20 cellular contexts compared by ENCODE assay signal in the genomic region with DNA sequence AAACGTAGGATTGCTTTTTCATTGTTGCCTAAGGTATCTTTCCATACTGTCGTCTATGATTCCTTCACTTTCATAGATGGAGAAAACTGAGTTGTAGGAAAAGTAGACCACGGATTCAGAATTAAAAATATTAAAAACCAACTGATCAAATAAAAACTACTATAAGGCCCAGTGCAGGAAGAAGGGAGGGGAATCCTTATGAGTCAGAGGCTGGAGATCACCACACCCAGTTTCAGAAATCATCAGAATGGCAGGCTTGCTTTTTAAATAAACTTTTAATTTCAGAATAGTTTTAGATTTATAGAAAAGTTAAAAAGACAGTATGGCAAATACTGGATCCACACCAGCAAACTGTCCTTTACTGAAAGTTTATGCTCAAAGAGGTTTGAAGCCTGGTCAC. TPM values are rescaled to one million over a fixed set of nuclear protein-coding genes. Genes with fewer than 3 reads are reported as not detected.
DNase-seq lines count a peak whose midpoint lies in the region; ATAC-seq, FAIRE-seq and TF ChIP-seq lines count a peak whose summit lies in the region.
"Had no signal": no experiment of that assay in that cellular context is flagged by ENCODE, and none has a peak within 500 bp of the region (broad histone marks: within the 10 kb centered on the region; RNA-seq: fewer than 3 reads in every experiment).

No MANE protein-coding gene starts in this region.

- H3K4me1 ChIP-seq in GM12878 (ENCODE audit: control insufficient read depth, insufficient read depth, low read length), result 0 out of 2 replicates have a peak, but pooled peaks cover 3% of the 10 kb centered on the region
- H3K4me1 ChIP-seq: tibial artery had no signal

- H3K4me1 Mint-ChIP-seq in activated CD4-positive, alpha-beta T cell treated with anti-CD3 and anti-CD28 coated beads for 36 hours, result peaks cover 8% of the 10 kb centered on the region
- H3K4me1 Mint-ChIP-seq: T-helper 17 cell had no signal

- no peak for TF ChIP-seq CTCF in GM12878 (IDR thresholded peaks at IDR 0.05 in 2 of 3, conservative IDR thresholded peaks at IDR 0.05 in 1 of 3; ENCODE audit: control insufficient read depth in 2 of 3, extremely low read depth in 1 of 3, insufficient read depth in 1 of 3, low read depth in 3 of 3, low read length in 3 of 3)

- CTCF ChIA-PET in GM12878 (lab: Yijun Ruan, JAX), result no interaction called here
- CTCF ChIA-PET in activated CD4-positive, alpha-beta T cell treated with anti-CD3 and anti-CD28 coated beads for 36 hours (lab: Charles Lee), result no interaction called here

- FAIRE-seq in GM12878 (lab: Jason Lieb, UNC), result no peak

- in situ Hi-C loops in GM12878 (cut with MboI), result no loop called here

- H3K4me2 ChIP-seq in GM12878 (ENCODE audit: control insufficient read depth, insufficient read depth), result no peak overlapping the region

- H3K9me3 Mint-ChIP-seq in activated CD4-positive, alpha-beta T cell treated with anti-CD3 and anti-CD28 coated beads for 36 hours (ENCODE audit: low read depth), result no peaks in the 10 kb centered on the region
- H3K9me3 Mint-ChIP-seq: activated CD4-positive, alpha-beta T cell treated with anti-CD3 and anti-CD28 coated beads, Interleukin-2, amount 10 ng/mL, durations not matched to agents 24 days and 14 days; activated naive CD4-positive, alpha-beta T cell treated with anti-CD3 and anti-CD28 coated beads, Interleukin-2, amount 50 U/mL, for 72 hours; stimulated activated naive CD8-positive, alpha-beta T cell treated with anti-CD3 and anti-CD28 coated beads, Interleukin-15, Interleukin-2, amounts not matched to agents 100 ng/mL and 50 ng/mL, for 24 hours had no signal

- H3K4me3 Mint-ChIP-seq in activated CD4-positive, alpha-beta T cell treated with anti-CD3 and anti-CD28 coated beads for 36 hours, result no peak overlapping the region
- H3K4me3 Mint-ChIP-seq: stimulated activated naive CD8-positive, alpha-beta T cell treated with anti-CD3 and anti-CD28 coated beads, Interleukin-15, Interleukin-2, amounts not matched to agents 100 ng/mL and 50 ng/mL, for 24 hours; T-helper 17 cell had no signal

- H3K36me3 ChIP-seq in GM12878 (ENCODE audit: control insufficient read depth in 2 of 2, insufficient read depth in 2 of 2, low read length in 1 of 2), result no peaks in the 10 kb centered on the region
- H3K36me3 ChIP-seq: HAP-1, SJCRH30, tibial artery had no signal

- no peak for TF ChIP-seq POLR2A in GM12878 (IDR thresholded peaks at IDR 0.05; ENCODE audit: low read depth, low read length)

- H3K9ac ChIP-seq in GM12878 (ENCODE audit: control insufficient read depth, insufficient read depth, low read length), result no peak overlapping the region

- intact Hi-C loops in GM12878 (cut with micrococcal nuclease; ENCODE audit: unreplicated experiment), result no loop called here
- intact Hi-C loops in activated CD4-positive, alpha-beta T cell treated with anti-CD3 and anti-CD28 coated beads for 36 hours (cut with DNase I, micrococcal nuclease), result no loop called here

- ATAC-seq in GM12878 (peak; percentile 33; the same call in 1 of the 3 replicates), GM21723 (IDR thresholded peaks at IDR 0.05; ENCODE audit: unreplicated experiment) (no peak)
- no peak for ATAC-seq in activated CD4-positive, alpha-beta T cell treated with anti-CD3 and anti-CD28 coated beads for 36 hours
- ATAC-seq: T-helper 17 cell had no signal

- H3K27ac ChIP-seq in GM12878 (ENCODE audit: control insufficient read depth, insufficient read depth), result no peak overlapping the region
- H3K27ac ChIP-seq: SJCRH30, tibial artery had no signal

- no peak for TF ChIP-seq EP300 in GM12878 (IDR thresholded peaks at IDR 0.05; ENCODE audit: borderline replicate concordance in 1 of 2, control insufficient read depth in 1 of 2, low read depth in 2 of 2, low read length in 2 of 2)

- no peak for TF ChIP-seq RAD21 in GM12878 (IDR thresholded peaks at IDR 0.05; ENCODE audit: insufficient read depth, low read depth, low read length)

- SMC1A ChIA-PET in GM12878 (lab: Charles Lee; ENCODE audit: uncharacterized antibody, unreplicated experiment), result no interaction called here

- RAD21 ChIA-PET in GM12878 (lab: Charles Lee; ENCODE audit: unreplicated experiment), result no interaction called here

- H4K20me1 ChIP-seq in GM12878 (ENCODE audit: control insufficient read depth, insufficient read depth), result no peaks in the 10 kb centered on the region

- H3K27ac Mint-ChIP-seq in activated CD4-positive, alpha-beta T cell treated with anti-CD3 and anti-CD28 coated beads for 36 hours, result no peak overlapping the region
- H3K27ac Mint-ChIP-seq: activated naive CD4-positive, alpha-beta T cell treated with anti-CD3 and anti-CD28 coated beads, Interleukin-2, amount 50 U/mL, for 72 hours; stimulated activated naive CD8-positive, alpha-beta T cell treated with anti-CD3 and anti-CD28 coated beads, Interleukin-15, Interleukin-2, amounts not matched to agents 100 ng/mL and 50 ng/mL, for 24 hours; T-helper 17 cell had no signal

- peaks cover 16% of the 10 kb centered on the region for H3K27me3 Mint-ChIP-seq in activated CD4-positive, alpha-beta T cell treated with anti-CD3 and anti-CD28 coated beads for 36 hours

- POLR2A ChIA-PET in GM12878 (lab: Charles Lee), result no interaction called here
- POLR2A ChIA-PET in activated CD4-positive, alpha-beta T cell treated with anti-CD3 and anti-CD28 coated beads for 36 hours (lab: Charles Lee), result no interaction called here

- 75% methylated on average over 3 of the region's 3 CpGs for WGBS in GM12878 (ENCODE audit: insufficient coverage, insufficient replicate concordance, low lambda C conversion rate, missing lambda C conversion rate)

- H3K9me3 ChIP-seq in GM12878 (replicated peaks; ENCODE audit: control insufficient read depth, insufficient read depth, low read length), result no peaks in the 10 kb centered on the region
- H3K9me3 ChIP-seq: HAP-1, SJCRH30, tibial artery had no signal

- BruUV-seq in GM12878 (replicated peaks; lab: Mats Ljungman, UMichigan), result no TSS peak

- H3K36me3 Mint-ChIP-seq in activated CD4-positive, alpha-beta T cell treated with anti-CD3 and anti-CD28 coated beads for 36 hours (ENCODE audit: low read depth), result no peaks in the 10 kb centered on the region
- H3K36me3 Mint-ChIP-seq: activated naive CD4-positive, alpha-beta T cell treated with anti-CD3 and anti-CD28 coated beads, Interleukin-2, amount 50 U/mL, for 72 hours had no signal

- peak; percentile 43 for DNase-seq in EL
- peak; percentile 38 for DNase-seq in HT1080 (ENCODE audit: low read depth)
- DNase-seq in GM12878 (ENCODE audit: low read depth, low spot score), result no peak
- peak; percentile 39 for DNase-seq in iris pigment epithelial cell (ENCODE audit: low read depth)
- DNase-seq in activated CD4-positive, alpha-beta T cell treated with anti-CD3 and anti-CD28 coated beads for 36 hours, result no peak
- DNase-seq in GOT3 (lab: John Stamatoyannopoulos, UW), result no peak
- DNase-seq: activated CD4-positive, alpha-beta T cell treated with anti-CD3 and anti-CD28 coated beads, Interleukin-2, amount 10 ng/mL, durations not matched to agents 24 days and 14 days; DMS79 treated with DMSO at 0.1 percent for 48 hours; effector CD4-positive, alpha-beta T cell; KG1; NCI-H187; OCI-M1; SJCRH30; stimulated activated CD4-positive, alpha-beta T cell treated with anti-CD3 and anti-CD28 coated beads, Interleukin-4, amount 100 ng/mL, for 24 hours; T-helper 17 cell; tibial artery had no signal

- no peak overlapping the region for H2AFZ ChIP-seq in GM12878 (ENCODE audit: control insufficient read depth, low read depth, low read length)

- H3K27me3 ChIP-seq in GM12878 (replicated peaks in 1 of 2; ENCODE audit: control insufficient read depth in 2 of 2, insufficient read depth in 2 of 2, low read length in 1 of 2), result no peaks in the 10 kb centered on the region
- H3K27me3 ChIP-seq: SJCRH30, tibial artery had no signal

- no peaks in the 10 kb centered on the region for H3K79me2 ChIP-seq in GM12878 (ENCODE audit: control insufficient read depth, insufficient read depth, low read length)

- H3K4me3 ChIP-seq in GM12878, result no peak overlapping the region
- H3K4me3 ChIP-seq: HAP-1, SJCRH30, tibial artery had no signal

TF ChIP-seq in GM12878, 131 proteins besides CTCF, POLR2A, EP300 and RAD21:
- TF ChIP-seq HDAC2 (IDR thresholded peaks at IDR 0.05), result no peak

RNA-seq across cellular contexts. Expression of a gene that starts 32.0 kb away (rescaled TPM):
- 56.8 and 70.5 TPM in 2 replicates for total RNA-seq in HT1080 (2014; rRNA removed; shearing (Covaris generic))
- 58.4 and 61.4 TPM in 2 replicates for polyA plus RNA-seq in HT1080 (2015; cell fraction: cytosol; rRNA removed)
- polyA plus RNA-seq in HT1080 (2015; cell fraction: nucleus; rRNA removed), result 21.7 and 23.2 TPM in 2 replicates
- total RNA-seq in GM12878 (2013; cell fraction: nucleolus; rRNA removed), result not detected in 2 replicates
- total RNA-seq in GM12878 (2014; rRNA removed), result not detected in 2 replicates
- total RNA-seq in GM12878 (2014; rRNA removed; fragmentation: Illumina TruSeq; extraction: Trizol), result not detected in 2 replicates
- total RNA-seq in GM12878 (2021), result not detected in 2 replicates
- not detected for polyA plus RNA-seq in GM12878 (2011; ENCODE audit: low read depth)
- polyA plus RNA-seq in GM12878 (2011; rRNA removed), result 1.6 TPM in 2 replicates
- 0.52 and 1.5 TPM in 2 replicates for polyA plus RNA-seq in GM12878 (2011; cell fraction: cytosol; rRNA removed)
- 0.73 and 0.96 TPM in 2 replicates for polyA plus RNA-seq in GM12878 (2011; cell fraction: nucleus; rRNA removed)
- 0.28 TPM in 1 of 2 replicates, not detected in the other for polyA plus RNA-seq in GM12878 (2012)
- not detected in 2 replicates for polyA plus RNA-seq in GM12878 (2014; fragmentation: Illumina TruSeq; extraction: Trizol)
- not detected for polyA plus RNA-seq in GM12878 (2014; fragmentation: Nextera tagmentation; extraction: Ambion mirVana)
- polyA plus RNA-seq in GM12878 (2014; rRNA removed), result not detected in 2 replicates
- polyA plus RNA-seq in GM12878 (2016; fragmentation: Nextera tagmentation; extraction: Ambion mirVana), result not detected
- 0.66 and 0.98 TPM in 2 replicates for polyA minus RNA-seq in GM12878 (2011; rRNA and poly(A)+ RNA removed)
- not detected in 2 replicates for polyA minus RNA-seq in GM12878 (2011; cell fraction: cytosol; rRNA and poly(A)+ RNA removed)
- polyA minus RNA-seq in GM12878 (2011; cell fraction: nucleus; rRNA and poly(A)+ RNA removed), result not detected in 2 replicates
- total RNA-seq in activated CD4-positive, alpha-beta T cell treated with anti-CD3 and anti-CD28 coated beads for 36 hours, result not detected
- total RNA-seq: activated CD4-positive, alpha-beta T cell treated with anti-CD3 and anti-CD28 coated beads, Interleukin-2, amount 10 ng/mL, durations not matched to agents 24 days and 14 days; activated naive CD4-positive, alpha-beta T cell treated with anti-CD3 and anti-CD28 coated beads, Interleukin-2, amount 50 U/mL, for 72 hours; T-helper 17 cell had no signal

Comparison
In these comparisons a context has a peak if more than half of its experiments do, and no peak if none do; other contexts are left out.
1. DNase-seq: peak in EL (single experiment), HT1080 (single experiment) and iris pigment epithelial cell (single experiment); none in GM12878 (single experiment), activated CD4-positive, alpha-beta T cell treated with anti-CD3 and anti-CD28 coated beads for 36 hours (single experiment) and GOT3 (single experiment).
2. RNA of a gene that starts 32.0 kb away (total RNA-seq): 56.8 to 70.5 TPM in HT1080; not detected in GM12878 and not detected in activated CD4-positive, alpha-beta T cell treated with anti-CD3 and anti-CD28 coated beads for 36 hours; every median in the first group is over 10 times any median in the second.